In the genomic region with DNA sequence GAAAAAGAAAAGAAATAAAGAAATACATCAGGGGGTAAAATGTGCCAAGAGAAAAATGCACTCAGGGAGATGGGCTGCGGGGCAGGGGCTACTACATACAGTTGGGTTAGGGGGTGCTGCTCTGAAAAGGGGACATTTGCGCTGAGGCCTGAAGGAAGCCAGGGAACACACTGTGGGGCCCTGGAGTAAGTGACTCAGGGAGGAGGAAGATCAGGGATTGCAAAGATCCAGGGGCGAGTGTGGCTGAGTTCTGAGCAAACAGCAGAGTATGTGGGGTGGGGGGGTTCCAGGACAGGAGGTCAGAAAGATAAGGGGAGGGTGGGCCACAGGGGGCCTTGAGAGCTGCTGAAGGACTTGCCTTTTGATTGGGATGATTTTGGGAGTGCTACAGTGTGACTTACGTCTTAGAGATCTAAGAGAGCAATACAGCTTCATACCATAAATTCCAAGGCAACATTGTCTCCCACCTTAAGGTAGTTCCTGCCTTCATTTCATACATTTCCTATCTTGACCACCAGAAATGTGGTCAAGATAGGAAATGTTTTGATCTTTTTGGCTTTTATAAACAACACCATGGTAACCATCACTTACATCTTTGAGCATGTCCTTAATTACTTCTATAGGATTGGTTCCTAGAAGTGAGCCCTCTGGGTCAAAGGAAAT, we compare ENCODE assay signal across 23 cellular contexts. TPM values are rescaled to one million over a fixed set of nuclear protein-coding genes. Genes with fewer than 3 reads are reported as not detected.
A peak's percentile ranks its signal among the peaks of the same experiment; 100 is the strongest.
DNase-seq lines count a peak whose midpoint lies in the region; ATAC-seq and TF ChIP-seq lines count a peak whose summit lies in the region.
"Had no signal": no experiment of that assay in that cellular context is flagged by ENCODE, and none has a peak within 500 bp of the region (broad histone marks: within the 10 kb centered on the region; RNA-seq: fewer than 3 reads in every experiment).

No MANE protein-coding gene starts in this region.

- WGBS in gastroesophageal sphincter (ENCODE audit: low coverage in 1 of 2), 2 donors: 59 to 68% methylated on average over 4 of the region's 4 CpGs

- H3K27ac ChIP-seq in right atrium auricular region: peak overlapping the region; percentile 95 to 100
- peak overlapping the region in 3 of 4 donors; percentile 66 to 99 (median 98) for H3K27ac ChIP-seq in gastroesophageal sphincter
- H3K27ac ChIP-seq: ascending aorta, BLaER1 had no signal

- H3K4me1 Mint-ChIP-seq in activated B cell treated with CpG ODN at 0.5 μM for 24 hours (peaks cover 55% of the 10 kb centered on the region), type B pancreatic cell (ENCODE audit: unreplicated experiment) (peaks cover 17% of the 10 kb centered on the region)
- peaks cover 9% of the 10 kb centered on the region for H3K4me1 Mint-ChIP-seq in activated naive CD4-positive, alpha-beta T cell treated with anti-CD3 and anti-CD28 coated beads, Interleukin-2, amount 10 ng/mL, durations not matched to agents 7 days and 5 days

- ATAC-seq in Right ventricle myocardium inferior: no peak
- ATAC-seq in activated B cell treated with CpG ODN at 0.5 μM for 24 hours (ENCODE audit: low read depth): no peak
- ATAC-seq in gastroesophageal sphincter: no peak

- TF ChIP-seq CTCF in right atrium auricular region (IDR thresholded peaks at IDR 0.05) (no peak), activated B cell treated with CpG ODN at 0.5 μM for 24 hours (IDR thresholded peaks at IDR 0.05) (no peak), gastroesophageal sphincter (IDR thresholded peaks at IDR 0.05) (no peak), type B pancreatic cell (conservative IDR thresholded peaks at IDR 0.05) (no peak), GM20000 (IDR thresholded peaks at IDR 0.05; ENCODE audit: extremely low read depth, missing control alignments) (no peak)

- H3K27me3 ChIP-seq in right atrium auricular region: no peaks in the 10 kb centered on the region
- no peaks in the 10 kb centered on the region for H3K27me3 ChIP-seq in gastroesophageal sphincter
- H3K27me3 ChIP-seq: ascending aorta, uterus had no signal

- no peak for DNase-seq in right atrium auricular region (ENCODE audit: low spot score)
- no peak for DNase-seq in Right ventricle myocardium inferior (ENCODE audit: missing footprints)
- no peak for DNase-seq in activated B cell treated with CpG ODN at 0.5 μM for 24 hours
- no peak for DNase-seq in type B pancreatic cell (ENCODE audit: extremely low spot score, unreplicated experiment)
- no peak for DNase-seq in activated naive CD4-positive, alpha-beta T cell treated with anti-CD3 and anti-CD28 coated beads, Interleukin-2, amount 10 ng/mL, durations not matched to agents 7 days and 5 days
- DNase-seq in midbrain (lab: John Stamatoyannopoulos, UW): no peak
- DNase-seq in GM20000 (ENCODE audit: low spot score): no peak
- DNase-seq: activated CD4-positive, alpha-beta T cell treated with anti-CD3 and anti-CD28 coated beads for 1 hour; activated CD8-positive, alpha-beta memory T cell treated with anti-CD3 and anti-CD28 coated beads for 24 hours; activated naive CD4-positive, alpha-beta T cell treated with anti-CD3 and anti-CD28 coated beads, Interleukin-2, amount 50 U/mL, for 16 hours; activated T-cell treated with anti-CD3 and anti-CD28 coated beads, Interleukin-2, amount 50 U/mL, for 24 hours; DND-41; HCEC 1CT; MM.1S; NCI-H1436; NCI-H524 treated with DMSO at 0.1 percent for 48 hours; nephron progenitor cell; posterior cingulate gyrus; substantia nigra; uterus had no signal

- H3K27ac Mint-ChIP-seq in activated B cell treated with CpG ODN at 0.5 μM for 24 hours (peak overlapping the region; percentile 65), type B pancreatic cell (peak overlapping the region; percentile 59)
- no peak overlapping the region for H3K27ac Mint-ChIP-seq in activated naive CD4-positive, alpha-beta T cell treated with anti-CD3 and anti-CD28 coated beads, Interleukin-2, amount 10 ng/mL, durations not matched to agents 7 days and 5 days
- H3K27ac Mint-ChIP-seq: activated T-cell treated with anti-CD3 and anti-CD28 coated beads, Interleukin-2, amount 50 U/mL, for 24 hours; nephron progenitor cell had no signal

- H3K36me3 Mint-ChIP-seq in activated B cell treated with CpG ODN at 0.5 μM for 24 hours (ENCODE audit: low read depth) (no peaks in the 10 kb centered on the region), type B pancreatic cell (peaks cover 5% of the 10 kb centered on the region)
- peaks cover 3% of the 10 kb centered on the region for H3K36me3 Mint-ChIP-seq in activated naive CD4-positive, alpha-beta T cell treated with anti-CD3 and anti-CD28 coated beads, Interleukin-2, amount 10 ng/mL, durations not matched to agents 7 days and 5 days

- intact Hi-C loops in Right ventricle myocardium inferior (cut with DNase I) (loop anchor here (5.0 kb wide), 1 partner anchor 53 kb away; no protein-coding TSS in a partner anchor), activated B cell treated with CpG ODN at 0.5 μM for 24 hours (cut with micrococcal nuclease) (no loop called here)

- TF ChIP-seq POLR2A in gastroesophageal sphincter (IDR thresholded peaks at IDR 0.05): no peak

- peaks cover 11% of the 10 kb centered on the region for H3K27me3 Mint-ChIP-seq in activated B cell treated with CpG ODN at 0.5 μM for 24 hours
- peaks cover 32% of the 10 kb centered on the region for H3K27me3 Mint-ChIP-seq in type B pancreatic cell
- peaks cover 66% of the 10 kb centered on the region for H3K27me3 Mint-ChIP-seq in activated naive CD4-positive, alpha-beta T cell treated with anti-CD3 and anti-CD28 coated beads, Interleukin-2, amount 10 ng/mL, durations not matched to agents 7 days and 5 days

- H3K9me3 Mint-ChIP-seq in activated B cell treated with CpG ODN at 0.5 μM for 24 hours (no peaks in the 10 kb centered on the region), type B pancreatic cell (peaks cover 1% of the 10 kb centered on the region)
- H3K9me3 Mint-ChIP-seq in activated naive CD4-positive, alpha-beta T cell treated with anti-CD3 and anti-CD28 coated beads, Interleukin-2, amount 10 ng/mL, durations not matched to agents 7 days and 5 days: no peaks in the 10 kb centered on the region

- H3K36me3 ChIP-seq in right atrium auricular region (peaks cover 8% of the 10 kb centered on the region), gastroesophageal sphincter (peaks cover 0 to 11% of the 10 kb centered on the region in 2 donors)
- H3K36me3 ChIP-seq: ascending aorta, BLaER1, uterus had no signal

- H3K4me3 Mint-ChIP-seq in activated B cell treated with CpG ODN at 0.5 μM for 24 hours (no peak overlapping the region), type B pancreatic cell (no peak overlapping the region)
- H3K4me3 Mint-ChIP-seq in activated naive CD4-positive, alpha-beta T cell treated with anti-CD3 and anti-CD28 coated beads, Interleukin-2, amount 10 ng/mL, durations not matched to agents 7 days and 5 days: no peak overlapping the region
- H3K4me3 Mint-ChIP-seq: activated T-cell treated with anti-CD3 and anti-CD28 coated beads, Interleukin-2, amount 50 U/mL, for 24 hours; nephron progenitor cell had no signal

- no peak for TF ChIP-seq EP300 in gastroesophageal sphincter (IDR thresholded peaks at IDR 0.05)

- H3K4me1 ChIP-seq in right atrium auricular region: peaks cover 0 to 59% of the 10 kb centered on the region in 2 donors
- peaks cover 0 to 88% (median 24%) of the 10 kb centered on the region in 3 donors for H3K4me1 ChIP-seq in gastroesophageal sphincter

- H3K9me3 ChIP-seq in right atrium auricular region (peaks cover 0 to 1% of the 10 kb centered on the region in 2 donors), gastroesophageal sphincter (no peaks in the 10 kb centered on the region)
- H3K9me3 ChIP-seq: uterus had no signal

- POLR2A ChIA-PET in activated B cell treated with CpG ODN at 0.5 μM for 24 hours (lab: Charles Lee): no interaction called here

- H3K4me3 ChIP-seq in right atrium auricular region: no peak overlapping the region
- no peak overlapping the region for H3K4me3 ChIP-seq in gastroesophageal sphincter
- H3K4me3 ChIP-seq: ascending aorta, BLaER1, uterus had no signal

- CTCF ChIA-PET in activated B cell treated with CpG ODN at 0.5 μM for 24 hours (lab: Charles Lee): no interaction called here
- CTCF ChIA-PET in activated naive CD4-positive, alpha-beta T cell treated with anti-CD3 and anti-CD28 coated beads, Interleukin-2, amount 10 ng/mL, durations not matched to agents 7 days and 5 days (lab: Charles Lee): no interaction called here

RNA-seq across cellular contexts. Expression of gene A4GALT, which starts 5.8 kb away (rescaled TPM):
- total RNA-seq in right atrium auricular region (10 to 100 TPM; 40.8 to 78.6 TPM), Right ventricle myocardium inferior (81.2 TPM), activated B cell treated with CpG ODN at 0.5 μM for 24 hours (16.9 and 18.4 TPM in 2 replicates), gastroesophageal sphincter (10 to 100 TPM; 36.9 to 70.9 (median 55.3) TPM), type B pancreatic cell (ENCODE audit: low replicate concordance) (20.2 and 76.3 TPM in 2 replicates)
